In the genomic region with DNA sequence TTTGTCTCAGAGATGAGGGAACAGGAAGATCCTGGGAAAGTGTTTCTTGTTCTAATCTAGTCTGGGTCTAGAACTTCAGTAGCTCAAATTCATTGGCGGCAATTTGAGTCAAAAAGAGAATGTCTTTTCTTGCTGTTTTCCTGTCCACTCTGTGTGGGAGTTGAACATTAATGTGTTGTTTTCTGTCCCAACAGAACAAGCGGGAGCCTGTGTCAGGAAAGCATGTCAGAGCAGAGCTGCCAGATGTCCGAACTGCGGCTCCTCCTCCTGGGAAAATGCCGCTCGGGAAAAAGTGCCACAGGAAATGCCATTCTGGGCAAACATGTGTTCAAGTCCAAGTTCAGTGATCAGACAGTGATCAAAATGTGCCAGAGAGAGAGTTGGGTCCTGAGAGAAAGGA, we compare ENCODE assay signal across 23 cellular contexts. TPM values are rescaled to one million over a fixed set of nuclear protein-coding genes. Genes with fewer than 3 reads are reported as not detected.
DNase-seq lines count a peak whose midpoint lies in the region; ATAC-seq, FAIRE-seq and TF ChIP-seq lines count a peak whose summit lies in the region.
"Had no signal": no experiment of that assay in that cellular context is flagged by ENCODE, and none has a peak within 500 bp of the region (broad histone marks: within the 10 kb centered on the region; RNA-seq: fewer than 3 reads in every experiment).

No MANE protein-coding gene starts in this region.

- H3K36me3 Mint-ChIP-seq in CD4-positive, alpha-beta T cell (ENCODE audit: low read depth), result peaks cover 100% of the 10 kb centered on the region
- H3K36me3 Mint-ChIP-seq in naive thymus-derived CD8-positive, alpha-beta T cell, result peaks cover 32 to 80% (median 57%) of the 10 kb centered on the region in 3 donors
- H3K36me3 Mint-ChIP-seq in activated T-helper 2 cell treated with anti-CD3 and anti-CD28 coated beads, Interferon-gamma antibody, Interleukin-2, Interleukin-4, amounts not matched to agents 10 μg/mL and 5 μg/mL and 100 μg/mL, durations not matched to agents 14 hours and 24 hours and 36 hours (ENCODE audit: low read depth), result peaks cover 72% of the 10 kb centered on the region
- H3K36me3 Mint-ChIP-seq in activated naive CD4-positive, alpha-beta T cell treated with anti-CD3 and anti-CD28 coated beads, Interleukin-2, amount 50 U/mL, for 72 hours, result peaks cover 40 to 57% of the 10 kb centered on the region in 2 donors

- no peaks in the 10 kb centered on the region for H3K27me3 ChIP-seq in CD4-positive, alpha-beta T cell (ENCODE audit: control insufficient read depth, insufficient read depth, low read length)
- H3K27me3 ChIP-seq in bronchial epithelial cell (ENCODE audit: control insufficient read depth, insufficient read depth, low read length), result no peaks in the 10 kb centered on the region
- H3K27me3 ChIP-seq: testis had no signal

- ATAC-seq in CD4-positive, alpha-beta T cell (ENCODE audit: poor library complexity), result no peak
- ATAC-seq in left ventricle myocardium superior, result peak; percentile 63
- no peak for ATAC-seq in naive thymus-derived CD8-positive, alpha-beta T cell
- no peak for ATAC-seq in activated naive CD4-positive, alpha-beta T cell treated with anti-CD3 and anti-CD28 coated beads, Interleukin-2, amount 50 U/mL, for 72 hours
- ATAC-seq: PC-3 had no signal

- H3K36me3 ChIP-seq in bronchial epithelial cell (ENCODE audit: control insufficient read depth, insufficient read depth, low read length), result no peaks in the 10 kb centered on the region

- H3K27ac Mint-ChIP-seq in CD4-positive, alpha-beta T cell, result peak overlapping the region; percentile 81
- peak overlapping the region in 9 of 10 donors; percentile 17 to 95 (median 61) for H3K27ac Mint-ChIP-seq in naive thymus-derived CD8-positive, alpha-beta T cell
- H3K27ac Mint-ChIP-seq in activated T-helper 2 cell treated with anti-CD3 and anti-CD28 coated beads, Interferon-gamma antibody, Interleukin-2, Interleukin-4, amounts not matched to agents 10 μg/mL and 5 μg/mL and 100 μg/mL, durations not matched to agents 14 hours and 24 hours and 36 hours, result no peak overlapping the region
- H3K27ac Mint-ChIP-seq in activated naive CD4-positive, alpha-beta T cell treated with anti-CD3 and anti-CD28 coated beads, Interleukin-2, amount 50 U/mL, for 72 hours, result peak overlapping the region in 1 of 2 donors; percentile 56
- H3K27ac Mint-ChIP-seq: activated naive CD8-positive, alpha-beta T cell treated with anti-CD3 and anti-CD28 coated beads for 36 hours; nephron had no signal

- intact Hi-C loops in CD4-positive, alpha-beta T cell (cut with DNase I, micrococcal nuclease), result loop anchor here in 1 of 2 experiments (5.0 kb wide), 1 partner anchor 51 kb away; no protein-coding TSS in a partner anchor
- intact Hi-C loops in left ventricle myocardium superior (cut with micrococcal nuclease), result no loop called here
- intact Hi-C loops in activated T-helper 2 cell treated with anti-CD3 and anti-CD28 coated beads, Interferon-gamma antibody, Interleukin-2, Interleukin-4, amounts not matched to agents 10 μg/mL and 5 μg/mL and 100 μg/mL, durations not matched to agents 14 hours and 24 hours and 36 hours (cut with micrococcal nuclease), result no loop called here

- H3K27ac ChIP-seq in CD4-positive, alpha-beta T cell (ENCODE audit: low read depth, low read length), result no peak overlapping the region
- H3K27ac ChIP-seq: testis had no signal

- POLR2A ChIA-PET in CD4-positive, alpha-beta T cell (lab: Charles Lee), result interaction anchor here (0.9 to 3.1 kb wide), 6 partner anchors 11 to 277 kb away, joined by 3 to 19 read pairs (median 10); a partner anchor contains a TSS
- POLR2A ChIA-PET in naive thymus-derived CD8-positive, alpha-beta T cell (lab: Charles Lee), result interaction anchor here (0.7 to 13.2 kb wide), 6 partner anchors 13 to 48 kb away, joined by 3 to 198 read pairs (median 4); a partner anchor contains a TSS

- H3K4me3 ChIP-seq in bronchial epithelial cell (ENCODE audit: low read depth, low read length), result no peak overlapping the region
- H3K4me3 ChIP-seq: testis had no signal

- H3K27me3 Mint-ChIP-seq in CD4-positive, alpha-beta T cell, result no peaks in the 10 kb centered on the region
- H3K27me3 Mint-ChIP-seq in naive thymus-derived CD8-positive, alpha-beta T cell, result no peaks in the 10 kb centered on the region
- H3K27me3 Mint-ChIP-seq in activated T-helper 2 cell treated with anti-CD3 and anti-CD28 coated beads, Interferon-gamma antibody, Interleukin-2, Interleukin-4, amounts not matched to agents 10 μg/mL and 5 μg/mL and 100 μg/mL, durations not matched to agents 14 hours and 24 hours and 36 hours (ENCODE audit: low read depth), result no peaks in the 10 kb centered on the region
- H3K27me3 Mint-ChIP-seq: activated naive CD8-positive, alpha-beta T cell treated with anti-CD3 and anti-CD28 coated beads for 36 hours had no signal

- peaks cover 16% of the 10 kb centered on the region for H3K9me3 Mint-ChIP-seq in CD4-positive, alpha-beta T cell
- peaks cover 3 to 23% (median 21%) of the 10 kb centered on the region in 9 donors for H3K9me3 Mint-ChIP-seq in naive thymus-derived CD8-positive, alpha-beta T cell
- H3K9me3 Mint-ChIP-seq in activated T-helper 2 cell treated with anti-CD3 and anti-CD28 coated beads, Interferon-gamma antibody, Interleukin-2, Interleukin-4, amounts not matched to agents 10 μg/mL and 5 μg/mL and 100 μg/mL, durations not matched to agents 14 hours and 24 hours and 36 hours, result peaks cover 21% of the 10 kb centered on the region
- peaks cover 19 to 21% of the 10 kb centered on the region in 2 donors for H3K9me3 Mint-ChIP-seq in activated naive CD4-positive, alpha-beta T cell treated with anti-CD3 and anti-CD28 coated beads, Interleukin-2, amount 50 U/mL, for 72 hours

- H3K4me3 Mint-ChIP-seq in CD4-positive, alpha-beta T cell, result peak overlapping the region; percentile 17
- peak overlapping the region in 4 of 10 donors; percentile 36 to 76 (median 50) for H3K4me3 Mint-ChIP-seq in naive thymus-derived CD8-positive, alpha-beta T cell
- H3K4me3 Mint-ChIP-seq in activated T-helper 2 cell treated with anti-CD3 and anti-CD28 coated beads, Interferon-gamma antibody, Interleukin-2, Interleukin-4, amounts not matched to agents 10 μg/mL and 5 μg/mL and 100 μg/mL, durations not matched to agents 14 hours and 24 hours and 36 hours (ENCODE audit: low read depth), result no peak overlapping the region
- H3K4me3 Mint-ChIP-seq: activated naive CD8-positive, alpha-beta T cell treated with anti-CD3 and anti-CD28 coated beads for 36 hours; nephron had no signal

- no peak for DNase-seq in CD4-positive, alpha-beta T cell
- DNase-seq in bronchial epithelial cell (ENCODE audit: low read depth) (peak; percentile 81), left ventricle myocardium superior (no peak), hepatic stellate cell (ENCODE audit: low spot score) (no peak), iPS-NIHi11 (ENCODE audit: low spot score) (no peak)
- no peak for DNase-seq in naive thymus-derived CD8-positive, alpha-beta T cell
- DNase-seq in activated T-helper 2 cell treated with anti-CD3 and anti-CD28 coated beads, Interferon-gamma antibody, Interleukin-2, Interleukin-4, amounts not matched to agents 10 μg/mL and 5 μg/mL and 100 μg/mL, durations not matched to agents 14 hours and 24 hours and 36 hours (ENCODE audit: low spot score), result no peak
- DNase-seq in activated naive CD4-positive, alpha-beta T cell treated with anti-CD3 and anti-CD28 coated beads, Interleukin-2, amount 50 U/mL, for 72 hours (ENCODE audit: low spot score in 2 of 2), result no peak
- DNase-seq: ACHN; activated CD4-positive, CD25-positive, alpha-beta regulatory T cell; activated CD8-positive, alpha-beta memory T cell treated with anti-CD3 and anti-CD28 coated beads for 24 hours; activated naive CD8-positive, alpha-beta T cell treated with anti-CD3 and anti-CD28 coated beads for 36 hours; activated T-cell treated with anti-CD3 and anti-CD28 coated beads, Interleukin-2, amount 50 U/mL, for 48 hours; cortex of kidney; DMS79 treated with DMSO at 0.1 percent for 48 hours; erythroblast; mesendoderm; NCI-H187 treated with DMSO at 0.1 percent for 48 hours; NCI-H345; PC-3; testis had no signal

- H3K4me1 Mint-ChIP-seq in CD4-positive, alpha-beta T cell (ENCODE audit: low read depth), result peaks cover 97% of the 10 kb centered on the region
- peaks cover 45 to 91% (median 87%) of the 10 kb centered on the region in 4 donors for H3K4me1 Mint-ChIP-seq in naive thymus-derived CD8-positive, alpha-beta T cell
- H3K4me1 Mint-ChIP-seq in activated T-helper 2 cell treated with anti-CD3 and anti-CD28 coated beads, Interferon-gamma antibody, Interleukin-2, Interleukin-4, amounts not matched to agents 10 μg/mL and 5 μg/mL and 100 μg/mL, durations not matched to agents 14 hours and 24 hours and 36 hours (ENCODE audit: low read depth), result peaks cover 34% of the 10 kb centered on the region
- H3K4me1 Mint-ChIP-seq: nephron had no signal

- no peak for FAIRE-seq in bronchial epithelial cell (lab: Jason Lieb, UNC)

- CTCF ChIA-PET in CD4-positive, alpha-beta T cell (lab: Charles Lee), result interaction anchor here (1.0 kb wide), 1 partner anchor 17 kb away, joined by 3 read pairs; no protein-coding TSS in a partner anchor

- H3K9me3 ChIP-seq in CD4-positive, alpha-beta T cell (ENCODE audit: control insufficient read depth, low read length), result peaks cover 22% of the 10 kb centered on the region
- H3K9me3 ChIP-seq: testis had no signal

- no peak for TF ChIP-seq CTCF in CD4-positive, alpha-beta T cell (IDR thresholded peaks at IDR 0.05)
- no peak for TF ChIP-seq CTCF in bronchial epithelial cell (IDR thresholded peaks at IDR 0.05; ENCODE audit: insufficient read depth, low read length, severe bottlenecking)

RNA-seq across cellular contexts. Expression of a gene that starts 16.0 kb away (rescaled TPM):
- 1 to 10 TPM; 2.9 to 3.8 TPM for total RNA-seq in CD4-positive, alpha-beta T cell
- total RNA-seq in bronchial epithelial cell (under 0.01 TPM in 2 replicates), left ventricle myocardium superior (16.2 TPM)
- 10 to 100 TPM; 66.8 to 68.0 TPM for total RNA-seq in naive thymus-derived CD8-positive, alpha-beta T cell
- 10 to 100 TPM; 18.9 to 38.9 (median 25.9) TPM for polyA plus RNA-seq in naive thymus-derived CD8-positive, alpha-beta T cell
- 6.1 and 7.0 TPM in 2 replicates for total RNA-seq in activated T-helper 2 cell treated with anti-CD3 and anti-CD28 coated beads, Interferon-gamma antibody, Interleukin-2, Interleukin-4, amounts not matched to agents 10 μg/mL and 5 μg/mL and 100 μg/mL, durations not matched to agents 14 hours and 24 hours and 36 hours
- 10 to 100 TPM; 13.5 to 17.7 TPM for total RNA-seq in activated naive CD4-positive, alpha-beta T cell treated with anti-CD3 and anti-CD28 coated beads, Interleukin-2, amount 50 U/mL, for 72 hours
- total RNA-seq: PC-3, SK-MEL-5 had no signal

RNA-seq across cellular contexts. Expression of a gene that starts 48.2 kb away (rescaled TPM):
- total RNA-seq in CD4-positive, alpha-beta T cell, result 10 to 100 TPM; 48.4 to 50.7 TPM
- total RNA-seq in bronchial epithelial cell (not detected in 2 replicates), left ventricle myocardium superior (24.1 TPM)
- total RNA-seq in naive thymus-derived CD8-positive, alpha-beta T cell, result 100 to 1,000 TPM; 367 to 369 TPM
- polyA plus RNA-seq in naive thymus-derived CD8-positive, alpha-beta T cell, result 100 to 1,000 TPM; 451 to 821 (median 658) TPM
- 22.6 and 24.1 TPM in 2 replicates for total RNA-seq in activated T-helper 2 cell treated with anti-CD3 and anti-CD28 coated beads, Interferon-gamma antibody, Interleukin-2, Interleukin-4, amounts not matched to agents 10 μg/mL and 5 μg/mL and 100 μg/mL, durations not matched to agents 14 hours and 24 hours and 36 hours
- 10 to 100 TPM; 32.2 to 79.9 TPM for total RNA-seq in activated naive CD4-positive, alpha-beta T cell treated with anti-CD3 and anti-CD28 coated beads, Interleukin-2, amount 50 U/mL, for 72 hours
- total RNA-seq: PC-3, SK-MEL-5 had no signal

Comparison
In these comparisons a context has a peak if more than half of its experiments do, and no peak if none do; other contexts are left out.
1. RNA of a gene that starts 48.2 kb away (total RNA-seq): 367 to 369 TPM in naive thymus-derived CD8-positive, alpha-beta T cell, 32.2 to 79.9 TPM in activated naive CD4-positive, alpha-beta T cell treated with anti-CD3 and anti-CD28 coated beads, Interleukin-2, amount 50 U/mL, for 72 hours, 48.4 to 50.7 TPM in CD4-positive, alpha-beta T cell, 24.1 TPM in left ventricle myocardium superior (single experiment) and 22.6 to 24.1 TPM in activated T-helper 2 cell treated with anti-CD3 and anti-CD28 coated beads, Interferon-gamma antibody, Interleukin-2, Interleukin-4, amounts not matched to agents 10 μg/mL and 5 μg/mL and 100 μg/mL, durations not matched to agents 14 hours and 24 hours and 36 hours; not detected in bronchial epithelial cell; every median in the first group is over 10 times any median in the second.